In the genomic region with DNA sequence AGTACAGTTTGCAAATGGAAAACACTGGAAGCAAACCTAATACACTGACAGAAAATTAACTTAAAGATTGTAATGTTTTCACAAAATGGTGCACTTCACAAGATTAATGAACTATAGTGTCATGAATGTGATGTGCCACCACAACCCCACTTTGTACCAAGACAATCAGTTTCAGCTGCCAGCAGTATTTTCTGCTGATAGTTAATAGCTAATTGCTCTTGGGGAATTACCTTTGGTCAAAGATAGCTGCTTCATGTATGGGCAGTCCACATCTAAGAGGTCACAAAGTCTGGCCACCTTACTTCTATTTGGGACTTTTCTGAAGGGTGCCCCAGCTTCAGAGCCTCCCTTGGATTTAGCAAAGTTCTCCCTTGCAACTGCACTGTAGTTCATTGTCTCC, we compare ENCODE assay signal across 1 cellular context.
TF ChIP-seq lines count a peak whose summit lies in the region.

No MANE protein-coding gene starts in this region.

TF ChIP-seq in GM12878, 131 proteins besides CTCF, POLR2A, EP300 and RAD21 (continued from another document):
- TF ChIP-seq ATF2 (IDR thresholded peaks at IDR 0.05; ENCODE audit: low read length): no peak
- TF ChIP-seq NKRF (conservative IDR thresholded peaks at IDR 0.05): no peak
- TF ChIP-seq FOS (IDR thresholded peaks at IDR 0.05; ENCODE audit: borderline replicate concordance, extremely low read depth, insufficient read length): no peak
- TF ChIP-seq HDAC2 (IDR thresholded peaks at IDR 0.05): no peak
- TF ChIP-seq POLR2AphosphoS5 (IDR thresholded peaks at IDR 0.05; ENCODE audit: low read length): no peak
- TF ChIP-seq, protein P1, sequence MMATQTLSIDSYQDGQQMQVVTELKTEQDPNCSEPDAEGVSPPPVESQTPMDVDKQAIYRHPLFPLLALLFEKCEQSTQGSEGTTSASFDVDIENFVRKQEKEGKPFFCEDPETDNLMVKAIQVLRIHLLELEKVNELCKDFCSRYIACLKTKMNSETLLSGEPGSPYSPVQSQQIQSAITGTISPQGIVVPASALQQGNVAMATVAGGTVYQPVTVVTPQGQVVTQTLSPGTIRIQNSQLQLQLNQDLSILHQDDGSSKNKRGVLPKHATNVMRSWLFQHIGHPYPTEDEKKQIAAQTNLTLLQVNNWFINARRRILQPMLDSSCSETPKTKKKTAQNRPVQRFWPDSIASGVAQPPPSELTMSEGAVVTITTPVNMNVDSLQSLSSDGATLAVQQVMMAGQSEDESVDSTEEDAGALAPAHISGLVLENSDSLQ (IDR thresholded peaks at IDR 0.05): no peak
- TF ChIP-seq ATF7 (IDR thresholded peaks at IDR 0.05; ENCODE audit: low read depth): no peak
